ENCODE assay signal across 8 cellular contexts in the genomic region with DNA sequence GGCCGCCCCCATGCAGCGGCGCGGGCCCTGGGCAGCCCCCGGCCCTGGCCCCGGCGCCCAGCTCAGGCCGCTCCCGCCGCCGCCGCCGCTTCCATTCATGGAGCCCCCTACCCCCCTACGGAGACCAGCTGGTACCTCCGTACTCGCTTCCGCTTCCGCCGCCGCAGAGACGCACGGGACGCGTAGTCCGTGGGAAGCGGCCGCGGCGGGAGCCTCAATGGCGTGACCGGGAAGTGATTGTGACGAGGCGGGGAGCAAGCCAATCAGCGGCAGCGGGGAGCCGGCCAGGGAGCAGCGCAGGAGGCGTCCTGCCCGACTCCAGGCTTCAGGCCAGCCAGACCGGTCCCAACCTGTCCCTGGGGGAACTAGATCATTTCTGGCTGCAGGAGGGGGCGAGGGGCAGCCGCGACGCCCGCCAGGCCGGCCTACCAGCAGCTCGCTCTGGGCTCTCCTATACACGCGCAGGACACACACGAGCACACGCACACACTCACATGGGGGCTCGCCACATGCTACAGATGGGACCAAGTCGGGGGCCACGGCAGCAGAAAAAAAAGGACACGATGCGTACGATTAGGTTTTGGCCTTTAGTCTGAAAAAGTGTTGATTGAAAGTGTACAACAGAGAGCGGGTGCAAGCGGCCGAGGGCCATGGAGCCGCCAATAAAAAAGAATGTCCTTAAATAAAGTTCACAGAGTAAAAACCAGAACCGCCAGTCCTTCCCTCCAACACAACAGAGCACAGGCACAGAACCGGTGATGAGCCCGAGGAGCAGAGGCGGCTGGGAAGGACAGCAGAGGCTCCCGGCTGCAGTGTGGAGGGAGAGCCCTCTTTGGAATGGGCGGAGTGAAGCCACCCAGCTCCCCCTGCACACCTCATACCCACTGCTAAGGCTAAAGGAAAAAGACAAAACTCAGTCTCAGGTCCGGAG. TPM values are rescaled to one million over a fixed set of nuclear protein-coding genes. Genes with fewer than 3 reads are reported as not detected.
DNase-seq lines count a peak whose midpoint lies in the region; ATAC-seq and TF ChIP-seq lines count a peak whose summit lies in the region.

A gene with protein sequence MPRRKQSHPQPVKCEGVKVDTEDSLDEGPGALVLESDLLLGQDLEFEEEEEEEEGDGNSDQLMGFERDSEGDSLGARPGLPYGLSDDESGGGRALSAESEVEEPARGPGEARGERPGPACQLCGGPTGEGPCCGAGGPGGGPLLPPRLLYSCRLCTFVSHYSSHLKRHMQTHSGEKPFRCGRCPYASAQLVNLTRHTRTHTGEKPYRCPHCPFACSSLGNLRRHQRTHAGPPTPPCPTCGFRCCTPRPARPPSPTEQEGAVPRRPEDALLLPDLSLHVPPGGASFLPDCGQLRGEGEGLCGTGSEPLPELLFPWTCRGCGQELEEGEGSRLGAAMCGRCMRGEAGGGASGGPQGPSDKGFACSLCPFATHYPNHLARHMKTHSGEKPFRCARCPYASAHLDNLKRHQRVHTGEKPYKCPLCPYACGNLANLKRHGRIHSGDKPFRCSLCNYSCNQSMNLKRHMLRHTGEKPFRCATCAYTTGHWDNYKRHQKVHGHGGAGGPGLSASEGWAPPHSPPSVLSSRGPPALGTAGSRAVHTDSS (minus strand): TSS at position 109 of the 931 bp plus-strand sequence. CDS start 208 bp downstream, outside the sequence.

- H2BK12ac ChIP-seq in H9 (ENCODE audit: insufficient read length, low read depth, low read length), result peak within 1 kb of the TSS; percentile 38

- H4K8ac ChIP-seq in H9 (replicated peaks; ENCODE audit: insufficient read length, low read depth, low read length), result no peak within 1 kb of the TSS

- no peaks in the 10 kb centered on the region for H3K9me3 ChIP-seq in H9 (ENCODE audit: control insufficient read depth, low read depth, low read length)
- no peaks in the 10 kb centered on the region for H3K9me3 ChIP-seq in gastroesophageal sphincter
- H3K9me3 ChIP-seq in suprapubic skin, result no peaks in the 10 kb centered on the region

- no peak within 1 kb of the TSS for H3K23ac ChIP-seq in H9 (ENCODE audit: insufficient read length, low read depth, low read length)

- H2AFZ ChIP-seq in H9 (ENCODE audit: low read length), result no peak within 1 kb of the TSS

- ATAC-seq in gastroesophageal sphincter, result peak; percentile 98

- no peak within 1 kb of the TSS for H3T11ph ChIP-seq in H9 (ENCODE audit: low read length)

- peaks cover 12% of the 10 kb centered on the region for H3K23me2 ChIP-seq in H9 (ENCODE audit: insufficient read length, low read depth, low read length, poor library complexity, severe bottlenecking)

- H3K4me2 ChIP-seq in H9 (ENCODE audit: insufficient read depth, insufficient read length, low read length), result peak within 1 kb of the TSS; percentile 87

- peaks cover 1% of the 10 kb centered on the region; the same call in 1 of the 2 replicates for H3K27me3 Mint-ChIP-seq in H9 (ENCODE audit: low read depth)
- no peaks in the 10 kb centered on the region for H3K27me3 Mint-ChIP-seq in activated naive CD4-positive, alpha-beta T cell treated with anti-CD3 and anti-CD28 coated beads, Interleukin-2, amount 10 ng/mL, durations not matched to agents 7 days and 5 days

- no peaks in the 10 kb centered on the region for H3K27me3 ChIP-seq in H9 (ENCODE audit: insufficient read depth, low read length)
- no peaks in the 10 kb centered on the region for H3K27me3 ChIP-seq in gastroesophageal sphincter
- no peaks in the 10 kb centered on the region for H3K27me3 ChIP-seq in suprapubic skin

- DNase-seq in ELF-1 (ENCODE audit: low read depth, low spot score), result peak; percentile 99
- DNase-seq in H9, result peak; percentile 98
- peak; percentile 91 for DNase-seq in MV-4-11 (lab: John Stamatoyannopoulos, UW)
- peak; percentile 97 for DNase-seq in SK-MEL-5 (ENCODE audit: low read depth, low spot score)
- DNase-seq in activated naive CD4-positive, alpha-beta T cell treated with anti-CD3 and anti-CD28 coated beads, Interleukin-2, amount 10 ng/mL, durations not matched to agents 7 days and 5 days, result peak; percentile 94
- peak; percentile 81 to 98 (median 96) for DNase-seq in nucleus accumbens (lab: John Stamatoyannopoulos, UW)
- DNase-seq in suprapubic skin (ENCODE audit: low spot score in 2 of 2), result peak; percentile 98 to 99

- H3K27ac ChIP-seq in H9 (ENCODE audit: insufficient read length, low read depth, low read length) (peak within 1 kb of the TSS; percentile 81), gastroesophageal sphincter (peak within 1 kb of the TSS; percentile 66 to 95 (median 90)), suprapubic skin (peak within 1 kb of the TSS; percentile 80)

- H4K20me1 ChIP-seq in H9 (ENCODE audit: control insufficient read depth, insufficient read depth, insufficient read length), result no peaks in the 10 kb centered on the region

- peak within 1 kb of the TSS; percentile 53 to 79 for H3K4me3 ChIP-seq in gastroesophageal sphincter
- peak within 1 kb of the TSS; percentile 81 for H3K4me3 ChIP-seq in suprapubic skin

- peak within 1 kb of the TSS; percentile 86 for H3K18ac ChIP-seq in H9 (ENCODE audit: insufficient read length, low read depth, low read length)

- no peak for TF ChIP-seq CTCF in H9 (conservative IDR thresholded peaks at IDR 0.05)
- no peak for TF ChIP-seq CTCF in gastroesophageal sphincter (IDR thresholded peaks at IDR 0.05)
- TF ChIP-seq CTCF in suprapubic skin (IDR thresholded peaks at IDR 0.05), result no peak

- no peak within 1 kb of the TSS for H4K91ac ChIP-seq in H9 (ENCODE audit: insufficient read length, low read depth, low read length)

- CTCF ChIA-PET in activated naive CD4-positive, alpha-beta T cell treated with anti-CD3 and anti-CD28 coated beads, Interleukin-2, amount 10 ng/mL, durations not matched to agents 7 days and 5 days (lab: Charles Lee), result interaction anchor here (1.4 to 2.0 kb wide), 3 partner anchors 10 to 49 kb away, joined by 3 to 14 read pairs (median 4); a partner anchor contains a TSS

- no peak within 1 kb of the TSS for H2BK20ac ChIP-seq in H9 (ENCODE audit: low read depth, low read length, poor library complexity, severe bottlenecking)

- peak within 1 kb of the TSS; percentile 84 for H3K14ac ChIP-seq in H9 (ENCODE audit: insufficient read depth, low read length)

- peak within 1 kb of the TSS; percentile 97 to 100 (median 99) for H3K27ac Mint-ChIP-seq in H9
- peak within 1 kb of the TSS; percentile 93 for H3K27ac Mint-ChIP-seq in activated naive CD4-positive, alpha-beta T cell treated with anti-CD3 and anti-CD28 coated beads, Interleukin-2, amount 10 ng/mL, durations not matched to agents 7 days and 5 days

- H2BK120ac ChIP-seq in H9 (ENCODE audit: low read depth, low read length, poor library complexity, severe bottlenecking), result no peak within 1 kb of the TSS

- H3K9ac ChIP-seq in H9 (ENCODE audit: extremely low read depth, insufficient read length, low read length), result peak within 1 kb of the TSS; percentile 84

- in situ Hi-C loops in SK-MEL-5 (cut with HindIII; ENCODE audit: low pct_unique_long_range_greater_than_20kb, low sequenced_read_pairs), result no loop called here

- no CpG with 5 or more reads among the region's 68 CpGs for WGBS in H9 (ENCODE audit: extremely low coverage, insufficient read length, low lambda C conversion rate)
- WGBS in gastroesophageal sphincter (ENCODE audit: low coverage in 1 of 2), 2 donors, result 25 to 41% methylated on average over 17 to 23 of the region's 68 CpGs
- 10% methylated on average over 68 of the region's 68 CpGs for WGBS in suprapubic skin

- peak within 1 kb of the TSS; percentile 86 to 94 for H3K4me3 Mint-ChIP-seq in H9
- peak within 1 kb of the TSS; percentile 86 for H3K4me3 Mint-ChIP-seq in activated naive CD4-positive, alpha-beta T cell treated with anti-CD3 and anti-CD28 coated beads, Interleukin-2, amount 10 ng/mL, durations not matched to agents 7 days and 5 days

- peaks cover 19 to 27% of the 10 kb centered on the region in 2 experiments for H3K4me1 Mint-ChIP-seq in H9
- H3K4me1 Mint-ChIP-seq in activated naive CD4-positive, alpha-beta T cell treated with anti-CD3 and anti-CD28 coated beads, Interleukin-2, amount 10 ng/mL, durations not matched to agents 7 days and 5 days, result peaks cover 33% of the 10 kb centered on the region

- peaks cover 38 to 90% (median 77%) of the 10 kb centered on the region in 3 experiments; a peak in 6 of 7 replicates for H3K36me3 Mint-ChIP-seq in H9 (ENCODE audit: insufficient read depth in 1 of 3, low read depth in 3 of 3)
- peaks cover 57% of the 10 kb centered on the region for H3K36me3 Mint-ChIP-seq in activated naive CD4-positive, alpha-beta T cell treated with anti-CD3 and anti-CD28 coated beads, Interleukin-2, amount 10 ng/mL, durations not matched to agents 7 days and 5 days

- H3K36me3 ChIP-seq in gastroesophageal sphincter (peaks cover 0 to 71% of the 10 kb centered on the region in 2 donors), suprapubic skin (peaks cover 50% of the 10 kb centered on the region)

- no peaks in the 10 kb centered on the region for H3K4me1 ChIP-seq in H9 (ENCODE audit: insufficient read depth, low read length)
- H3K4me1 ChIP-seq in gastroesophageal sphincter, result peaks cover 0 to 34% (median 14%) of the 10 kb centered on the region in 3 donors
- H3K4me1 ChIP-seq in suprapubic skin, result peaks cover 29% of the 10 kb centered on the region

- H3K79me2 ChIP-seq in H9 (ENCODE audit: insufficient read depth, low read length), result no peaks in the 10 kb centered on the region

- no peaks in the 10 kb centered on the region for H3K9me3 Mint-ChIP-seq in H9
- no peaks in the 10 kb centered on the region for H3K9me3 Mint-ChIP-seq in activated naive CD4-positive, alpha-beta T cell treated with anti-CD3 and anti-CD28 coated beads, Interleukin-2, amount 10 ng/mL, durations not matched to agents 7 days and 5 days

- H3K79me1 ChIP-seq in H9 (ENCODE audit: insufficient read depth, low read depth, low read length, poor library complexity, severe bottlenecking), result no peaks in the 10 kb centered on the region

- no peak within 1 kb of the TSS for H2BK15ac ChIP-seq in H9 (ENCODE audit: low read depth, low read length)

- no peak within 1 kb of the TSS for H2AK5ac ChIP-seq in H9 (ENCODE audit: insufficient read length, low read length)

- TF ChIP-seq POLR2A in gastroesophageal sphincter (IDR thresholded peaks at IDR 0.05), result peak; percentile 27 to 28
- peak in 1 of 2 donors; percentile 27 for TF ChIP-seq POLR2A in suprapubic skin (IDR thresholded peaks at IDR 0.05)

- no peak within 1 kb of the TSS; the same call in 1 of the 2 replicates for H3K4ac ChIP-seq in H9 (ENCODE audit: low read depth, low read length)

- H3K56ac ChIP-seq in H9 (ENCODE audit: insufficient read length, low read depth, low read length), result no peak within 1 kb of the TSS

- peak within 1 kb of the TSS; percentile 56 for H4K5ac ChIP-seq in H9 (ENCODE audit: insufficient read length, low read depth, low read length)

- peak within 1 kb of the TSS; percentile 18 for H2BK5ac ChIP-seq in H9 (ENCODE audit: insufficient read length, low read length)

- TF ChIP-seq EP300 in gastroesophageal sphincter (IDR thresholded peaks at IDR 0.05), result no peak
- no peak for TF ChIP-seq EP300 in suprapubic skin (IDR thresholded peaks at IDR 0.05)

RNA-seq across cellular contexts. Expression of the gene that starts here (rescaled TPM):
- total RNA-seq in H9 (2021) (24.8 and 26.5 TPM in 2 replicates), gastroesophageal sphincter (10 to 100 TPM in 2 of 4 donors, 1 to 10 TPM in 2; 6.6 to 16.3 (median 11.0) TPM), suprapubic skin (10 to 100 TPM in 3 of 4 donors, 1 to 10 TPM in 1; 7.6 to 16.7 (median 11.7) TPM)
- total RNA-seq in SK-MEL-5 (2014; rRNA removed; shearing (Covaris generic)), result 9.3 and 10.1 TPM in 2 replicates
- polyA plus RNA-seq in SK-MEL-5 (2015; cell fraction: cytosol; rRNA removed), result 19.8 and 21.5 TPM in 2 replicates
- polyA plus RNA-seq in SK-MEL-5 (2015; cell fraction: nucleus; rRNA removed), result 43.7 and 57.1 TPM in 2 replicates

Comparison
In these comparisons a context has a peak if more than half of its experiments do, and no peak if none do; other contexts are left out.
1. Peak in every context shown above with its lines: DNase-seq, ATAC-seq, H3K4me3 ChIP-seq and H3K27ac ChIP-seq.